Comparison of ENCODE assay signal across 9 cellular contexts in the genomic region with DNA sequence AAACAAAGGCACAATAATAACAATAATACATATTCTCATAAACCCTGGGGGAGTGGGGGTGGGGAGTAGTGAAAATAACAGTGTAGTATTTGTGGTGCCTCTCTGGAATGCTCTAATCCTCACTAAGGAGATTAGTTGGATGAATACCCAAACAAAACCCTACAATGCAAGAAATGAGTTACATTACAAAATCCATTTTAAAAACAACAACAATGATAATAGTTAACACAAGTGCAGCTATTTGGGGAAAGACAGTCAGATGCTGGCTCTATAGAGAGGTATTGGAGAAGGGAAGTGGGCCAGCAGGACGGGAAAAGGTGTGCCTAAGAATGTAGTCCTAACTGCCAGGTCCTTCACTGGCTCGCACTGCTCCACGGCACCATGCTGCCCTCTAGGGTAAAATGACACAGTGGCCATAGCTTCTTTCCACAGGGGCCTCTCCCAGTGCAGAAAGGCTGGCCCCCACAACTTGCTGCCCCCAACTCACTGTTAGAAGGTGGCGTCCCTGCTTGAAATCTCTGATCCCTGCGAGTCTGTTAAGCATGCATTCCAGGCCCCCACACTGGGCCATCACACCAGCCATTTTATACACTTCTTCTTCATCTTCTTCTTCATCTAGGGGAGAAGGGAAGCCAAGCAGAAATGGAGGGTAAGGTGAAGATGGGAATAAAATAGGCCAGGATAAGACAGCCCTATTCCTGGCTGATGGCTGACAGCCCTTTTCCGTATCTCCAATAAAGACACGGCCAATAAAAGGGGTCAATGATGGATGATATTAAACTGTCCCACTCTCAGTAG.
DNase-seq lines count a peak whose midpoint lies in the region; ATAC-seq and TF ChIP-seq lines count a peak whose summit lies in the region.
"Had no signal": no experiment of that assay in that cellular context is flagged by ENCODE, and none has a peak within 500 bp of the region (broad histone marks: within the 10 kb centered on the region; RNA-seq: fewer than 3 reads in every experiment).

No MANE protein-coding gene starts in this region.

- no peaks in the 10 kb centered on the region for H3K9me3 Mint-ChIP-seq in neural progenitor cell

- no peaks in the 10 kb centered on the region for H3K9me3 ChIP-seq in esophagus muscularis mucosa
- H3K9me3 ChIP-seq in neural progenitor cell (ENCODE audit: low read depth), result no peaks in the 10 kb centered on the region

- no peak overlapping the region for H3K4me2 ChIP-seq in neural progenitor cell
- H3K4me2 ChIP-seq: KMS-11 had no signal

- H3K36me3 ChIP-seq in esophagus muscularis mucosa (peaks cover 83 to 100% (median 98%) of the 10 kb centered on the region in 4 donors), neural progenitor cell (peaks cover 2% of the 10 kb centered on the region)

- H3K4me3 Mint-ChIP-seq in neural progenitor cell, result no peak overlapping the region

- no peaks in the 10 kb centered on the region for H3K27me3 Mint-ChIP-seq in neural progenitor cell (ENCODE audit: insufficient read depth, low read depth)

- H3K4me3 ChIP-seq in esophagus muscularis mucosa, result no peak overlapping the region
- H3K4me3 ChIP-seq in neural progenitor cell, result no peak overlapping the region

- peak; percentile 34 for DNase-seq in GM03348 (ENCODE audit: low spot score)
- peak; percentile 50 for DNase-seq in NCI-H460 (ENCODE audit: extremely low read depth, low read depth)
- no peak for DNase-seq in esophagus muscularis mucosa (ENCODE audit: extremely low spot score)
- DNase-seq in neural progenitor cell (ENCODE audit: low spot score), result peak; percentile 61

- intact Hi-C loops in esophagus muscularis mucosa (cut with DNase I), result no loop called here

- TF ChIP-seq CTCF in esophagus muscularis mucosa (IDR thresholded peaks at IDR 0.05), result peak; percentile 37 to 56 (median 47)
- peak; percentile 59 for TF ChIP-seq CTCF in neural progenitor cell (IDR thresholded peaks at IDR 0.05)

- peaks cover 14 to 26% (median 19%) of the 10 kb centered on the region in 4 donors for H3K4me1 ChIP-seq in esophagus muscularis mucosa
- H3K4me1 ChIP-seq in neural progenitor cell, result peaks cover 21% of the 10 kb centered on the region

- 58% methylated on average over 7 of the region's 7 CpGs for WGBS in esophagus muscularis mucosa

- H3K27ac ChIP-seq in esophagus muscularis mucosa (replicated peaks in 1 of 4) (peak overlapping the region in 1 of 4 donors; percentile 24), neural progenitor cell (peak overlapping the region; percentile 56)
- H3K27ac ChIP-seq: KMS-11 had no signal

- ATAC-seq in HG02884 (IDR thresholded peaks at IDR 0.05; ENCODE audit: unreplicated experiment) (no peak), GM18517 (IDR thresholded peaks at IDR 0.05; ENCODE audit: unreplicated experiment) (no peak), GM21515 (IDR thresholded peaks at IDR 0.05; ENCODE audit: unreplicated experiment) (no peak), HG03135 (IDR thresholded peaks at IDR 0.05; ENCODE audit: unreplicated experiment) (no peak)

- no peak for TF ChIP-seq POLR2A in esophagus muscularis mucosa (IDR thresholded peaks at IDR 0.05; ENCODE audit: low read depth)

- peaks cover 22% of the 10 kb centered on the region for H3F3A ChIP-seq in neural progenitor cell (ENCODE audit: low read depth)

- TF ChIP-seq EP300 in esophagus muscularis mucosa (IDR thresholded peaks at IDR 0.05), result no peak

- no peaks in the 10 kb centered on the region for H3K79me2 ChIP-seq in neural progenitor cell (ENCODE audit: low read depth)

- peaks cover 26% of the 10 kb centered on the region for H4K20me1 ChIP-seq in neural progenitor cell (ENCODE audit: low read depth)

- H3K4me1 Mint-ChIP-seq in neural progenitor cell, result peaks cover 9% of the 10 kb centered on the region

- no peak overlapping the region for H3K9ac ChIP-seq in neural progenitor cell
- H3K9ac ChIP-seq: KMS-11 had no signal

- H3K36me3 Mint-ChIP-seq in neural progenitor cell, result peaks cover 27% of the 10 kb centered on the region

- H3K27me3 ChIP-seq in esophagus muscularis mucosa (no peaks in the 10 kb centered on the region), neural progenitor cell (no peaks in the 10 kb centered on the region)

- no peak overlapping the region for H2AFZ ChIP-seq in neural progenitor cell (replicated peaks)

- H3K27ac Mint-ChIP-seq in neural progenitor cell, result no peak overlapping the region
